In genomic region chr5:18112066-18112465, GRCh38 we compare ENCODE assay signal across 9 cellular contexts.
"Had no signal": no experiment of that assay in that cellular context is flagged by ENCODE, and none has a peak within 500 bp of the region (broad histone marks: within the 10 kb centered on the region; RNA-seq: fewer than 3 reads in every experiment).

No MANE protein-coding gene starts in this region.

- H3K27ac Mint-ChIP-seq: IgD-negative memory B cell had no signal

- H3K4me3 ChIP-seq: GM23248, HAP-1 had no signal

- H3K4me1 ChIP-seq: HAP-1 had no signal

- H3K4me1 Mint-ChIP-seq: IgD-negative memory B cell had no signal

- H3K36me3 Mint-ChIP-seq: IgD-negative memory B cell had no signal

- H3K4me3 Mint-ChIP-seq: IgD-negative memory B cell had no signal

- H2AFZ ChIP-seq: GM23248 had no signal

- ATAC-seq: HCT116, HepG2 had no signal

- H3K9me3 Mint-ChIP-seq: IgD-negative memory B cell had no signal

- H3K27me3 Mint-ChIP-seq: IgD-negative memory B cell had no signal

- H3K27ac ChIP-seq: GM23248, HL-60 had no signal

- DNase-seq: GM23248, GOT3, H7, KBM-7 had no signal

- H3K9me3 ChIP-seq: HAP-1 had no signal

- H3K36me3 ChIP-seq: HAP-1 had no signal
